In the genomic region with DNA sequence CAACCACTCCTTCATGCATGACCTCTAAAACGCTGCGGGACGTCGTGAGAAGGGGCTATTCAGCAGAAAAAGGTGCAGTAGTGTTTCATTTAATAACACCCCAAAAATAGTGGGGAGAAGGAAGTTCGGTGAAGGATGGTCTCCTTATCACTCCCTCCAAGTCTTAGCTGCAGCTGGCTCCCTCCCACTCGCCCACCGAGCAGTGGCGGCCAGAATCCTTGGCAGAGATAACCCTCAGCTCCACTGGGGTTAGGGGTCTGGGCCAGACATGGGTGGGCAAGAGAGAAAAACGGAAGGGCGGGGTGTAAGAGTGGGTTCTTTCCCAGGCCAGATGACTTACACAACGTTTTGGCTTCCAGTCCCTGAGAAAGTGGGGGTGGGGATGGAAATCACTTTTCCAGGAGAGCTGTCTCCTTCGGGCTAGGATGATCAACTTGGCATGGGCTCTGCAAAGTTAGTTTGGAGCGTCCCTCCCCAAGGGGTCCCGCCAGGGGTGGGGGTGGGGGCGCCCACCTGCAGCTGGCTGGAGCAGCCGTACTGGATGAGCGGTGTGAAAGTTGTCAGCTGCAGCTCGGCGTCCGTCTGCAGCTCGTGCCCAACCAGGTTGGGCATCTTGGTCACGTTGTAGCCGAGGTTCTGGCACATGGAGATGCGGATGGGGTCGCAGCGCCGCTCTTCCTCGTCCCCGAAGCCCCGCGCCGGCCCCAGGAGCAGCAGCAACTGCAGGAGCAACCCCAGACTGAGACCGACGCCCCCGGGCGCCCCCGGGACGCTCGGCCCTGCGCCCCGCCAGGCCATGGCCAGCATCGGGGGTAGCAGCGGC, we compare ENCODE assay signal across 1 cellular context.
TF ChIP-seq lines count a peak whose summit lies in the region.

No MANE protein-coding gene starts in this region.

TF ChIP-seq in HepG2, 621 proteins besides CTCF, POLR2A, EP300 and RAD21 (continued from another document and continues in another):
- TF ChIP-seq CEBPZ (IDR thresholded peaks at IDR 0.05; ENCODE audit: low read length) (no peak), FOXK1 (CRISPR knock-in tag; IDR thresholded peaks at IDR 0.05; ENCODE audit: borderline replicate concordance, low read depth) (no peak), MBD4 (IDR thresholded peaks at IDR 0.05; ENCODE audit: borderline replicate concordance, low read length) (no peak), MBNL3 (CRISPR knock-in tag; conservative IDR thresholded peaks at IDR 0.05) (no peak), MYC (CRISPR knock-in tag; IDR thresholded peaks at IDR 0.05; ENCODE audit: borderline replicate concordance) (peak; percentile 27; the same call in 1 of the 2 replicates), ZNF496 (CRISPR knock-in tag; IDR thresholded peaks at IDR 0.05; ENCODE audit: insufficient replicate concordance) (no peak), MAFK (conservative IDR thresholded peaks at IDR 0.05 in 1 of 2, IDR thresholded peaks at IDR 0.05 in 1 of 2; ENCODE audit: low read length in 2 of 2) (no peak), ZNF350 (CRISPR knock-in tag; IDR thresholded peaks at IDR 0.05; ENCODE audit: borderline replicate concordance, low read depth) (no peak), ETV6 (CRISPR knock-in tag; conservative IDR thresholded peaks at IDR 0.05) (no peak), ZNF333 (CRISPR knock-in tag; IDR thresholded peaks at IDR 0.05; ENCODE audit: borderline replicate concordance) (no peak), CBX2 (IDR thresholded peaks at IDR 0.05; ENCODE audit: low read depth, low read length) (no peak), CBX2 (CRISPR knock-in tag; IDR thresholded peaks at IDR 0.05; ENCODE audit: low read depth) (no peak), SALL2 (CRISPR knock-in tag; IDR thresholded peaks at IDR 0.05) (0 out of 2 replicates have a peak, but pooled peaks have one; percentile 63), ZNF83 (CRISPR knock-in tag; IDR thresholded peaks at IDR 0.05; ENCODE audit: borderline replicate concordance) (no peak), MAFG (CRISPR knock-in tag; IDR thresholded peaks at IDR 0.05) (no peak), ZNF782 (CRISPR knock-in tag; IDR thresholded peaks at IDR 0.05; ENCODE audit: borderline replicate concordance) (no peak), XBP1 (CRISPR knock-in tag; IDR thresholded peaks at IDR 0.05) (0 out of 2 replicates have a peak, but pooled peaks have one; percentile 23), TAF1 (CRISPR knock-in tag; IDR thresholded peaks at IDR 0.05) (no peak), ZBTB21 (CRISPR knock-in tag; IDR thresholded peaks at IDR 0.05) (no peak), REST (IDR thresholded peaks at IDR 0.05; ENCODE audit: borderline replicate concordance in 1 of 2, low read depth in 1 of 2, low read length in 2 of 2) (no peak), ZNF234 (CRISPR knock-in tag; conservative IDR thresholded peaks at IDR 0.05) (no peak), ZNF569 (CRISPR knock-in tag; IDR thresholded peaks at IDR 0.05; ENCODE audit: borderline replicate concordance) (no peak), ZNF441 (CRISPR knock-in tag; IDR thresholded peaks at IDR 0.05; ENCODE audit: borderline replicate concordance) (no peak; the same call in 1 of the 2 replicates), ZNF460 (CRISPR knock-in tag; IDR thresholded peaks at IDR 0.05; ENCODE audit: borderline replicate concordance) (no peak), TOPORS (CRISPR knock-in tag; IDR thresholded peaks at IDR 0.05) (no peak), ZNF768 (CRISPR knock-in tag; IDR thresholded peaks at IDR 0.05) (no peak), CCDC6 (CRISPR knock-in tag; IDR thresholded peaks at IDR 0.05) (no peak), POGZ (CRISPR knock-in tag; IDR thresholded peaks at IDR 0.05) (no peak), NAIF1 (CRISPR knock-in tag; IDR thresholded peaks at IDR 0.05; ENCODE audit: borderline replicate concordance) (no peak), RARG (CRISPR knock-in tag; IDR thresholded peaks at IDR 0.05; ENCODE audit: low read depth) (no peak), ZBTB49 (CRISPR knock-in tag; IDR thresholded peaks at IDR 0.05; ENCODE audit: borderline replicate concordance) (no peak), SMAD3 (CRISPR knock-in tag; IDR thresholded peaks at IDR 0.05) (no peak), MLXIP (CRISPR knock-in tag; IDR thresholded peaks at IDR 0.05; ENCODE audit: borderline replicate concordance) (no peak), ZNF749 (CRISPR knock-in tag; IDR thresholded peaks at IDR 0.05; ENCODE audit: borderline replicate concordance) (peak; percentile 13; the same call in 1 of the 2 replicates)
- TF ChIP-seq, protein P1, sequence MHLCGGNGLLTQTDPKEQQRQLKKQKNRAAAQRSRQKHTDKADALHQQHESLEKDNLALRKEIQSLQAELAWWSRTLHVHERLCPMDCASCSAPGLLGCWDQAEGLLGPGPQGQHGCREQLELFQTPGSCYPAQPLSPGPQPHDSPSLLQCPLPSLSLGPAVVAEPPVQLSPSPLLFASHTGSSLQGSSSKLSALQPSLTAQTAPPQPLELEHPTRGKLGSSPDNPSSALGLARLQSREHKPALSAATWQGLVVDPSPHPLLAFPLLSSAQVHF (CRISPR knock-in tag; IDR thresholded peaks at IDR 0.05) = no peak
- TF ChIP-seq, protein P2, sequence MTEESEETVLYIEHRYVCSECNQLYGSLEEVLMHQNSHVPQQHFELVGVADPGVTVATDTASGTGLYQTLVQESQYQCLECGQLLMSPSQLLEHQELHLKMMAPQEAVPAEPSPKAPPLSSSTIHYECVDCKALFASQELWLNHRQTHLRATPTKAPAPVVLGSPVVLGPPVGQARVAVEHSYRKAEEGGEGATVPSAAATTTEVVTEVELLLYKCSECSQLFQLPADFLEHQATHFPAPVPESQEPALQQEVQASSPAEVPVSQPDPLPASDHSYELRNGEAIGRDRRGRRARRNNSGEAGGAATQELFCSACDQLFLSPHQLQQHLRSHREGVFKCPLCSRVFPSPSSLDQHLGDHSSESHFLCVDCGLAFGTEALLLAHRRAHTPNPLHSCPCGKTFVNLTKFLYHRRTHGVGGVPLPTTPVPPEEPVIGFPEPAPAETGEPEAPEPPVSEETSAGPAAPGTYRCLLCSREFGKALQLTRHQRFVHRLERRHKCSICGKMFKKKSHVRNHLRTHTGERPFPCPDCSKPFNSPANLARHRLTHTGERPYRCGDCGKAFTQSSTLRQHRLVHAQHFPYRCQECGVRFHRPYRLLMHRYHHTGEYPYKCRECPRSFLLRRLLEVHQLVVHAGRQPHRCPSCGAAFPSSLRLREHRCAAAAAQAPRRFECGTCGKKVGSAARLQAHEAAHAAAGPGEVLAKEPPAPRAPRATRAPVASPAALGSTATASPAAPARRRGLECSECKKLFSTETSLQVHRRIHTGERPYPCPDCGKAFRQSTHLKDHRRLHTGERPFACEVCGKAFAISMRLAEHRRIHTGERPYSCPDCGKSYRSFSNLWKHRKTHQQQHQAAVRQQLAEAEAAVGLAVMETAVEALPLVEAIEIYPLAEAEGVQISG (CRISPR knock-in tag; IDR thresholded peaks at IDR 0.05) = peak; percentile 35; the same call in 1 of the 2 replicates
- TF ChIP-seq, protein P3, sequence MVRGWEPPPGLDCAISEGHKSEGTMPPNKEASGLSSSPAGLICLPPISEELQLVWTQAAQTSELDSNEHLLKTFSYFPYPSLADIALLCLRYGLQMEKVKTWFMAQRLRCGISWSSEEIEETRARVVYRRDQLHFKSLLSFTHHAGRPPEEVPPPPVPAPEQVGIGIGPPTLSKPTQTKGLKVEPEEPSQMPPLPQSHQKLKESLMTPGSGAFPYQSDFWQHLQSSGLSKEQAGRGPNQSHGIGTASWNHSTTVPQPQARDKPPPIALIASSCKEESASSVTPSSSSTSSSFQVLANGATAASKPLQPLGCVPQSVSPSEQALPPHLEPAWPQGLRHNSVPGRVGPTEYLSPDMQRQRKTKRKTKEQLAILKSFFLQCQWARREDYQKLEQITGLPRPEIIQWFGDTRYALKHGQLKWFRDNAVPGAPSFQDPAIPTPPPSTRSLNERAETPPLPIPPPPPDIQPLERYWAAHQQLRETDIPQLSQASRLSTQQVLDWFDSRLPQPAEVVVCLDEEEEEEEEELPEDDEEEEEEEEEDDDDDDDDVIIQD (CRISPR knock-in tag; IDR thresholded peaks at IDR 0.05; ENCODE audit: low read depth) = no peak
- TF ChIP-seq, protein P4, sequence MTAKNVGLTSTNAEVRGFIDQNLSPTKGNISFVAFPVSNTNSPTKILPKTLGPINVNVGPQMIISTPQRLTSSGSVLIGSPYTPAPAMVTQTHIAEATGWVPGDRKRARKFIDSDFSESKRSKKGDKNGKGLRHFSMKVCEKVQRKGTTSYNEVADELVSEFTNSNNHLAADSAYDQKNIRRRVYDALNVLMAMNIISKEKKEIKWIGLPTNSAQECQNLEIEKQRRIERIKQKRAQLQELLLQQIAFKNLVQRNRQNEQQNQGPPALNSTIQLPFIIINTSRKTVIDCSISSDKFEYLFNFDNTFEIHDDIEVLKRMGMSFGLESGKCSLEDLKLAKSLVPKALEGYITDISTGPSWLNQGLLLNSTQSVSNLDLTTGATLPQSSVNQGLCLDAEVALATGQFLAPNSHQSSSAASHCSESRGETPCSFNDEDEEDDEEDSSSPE (CRISPR knock-in tag; IDR thresholded peaks at IDR 0.05) = peak; percentile 45
